10 cellular contexts compared by ENCODE assay signal in the genomic region with DNA sequence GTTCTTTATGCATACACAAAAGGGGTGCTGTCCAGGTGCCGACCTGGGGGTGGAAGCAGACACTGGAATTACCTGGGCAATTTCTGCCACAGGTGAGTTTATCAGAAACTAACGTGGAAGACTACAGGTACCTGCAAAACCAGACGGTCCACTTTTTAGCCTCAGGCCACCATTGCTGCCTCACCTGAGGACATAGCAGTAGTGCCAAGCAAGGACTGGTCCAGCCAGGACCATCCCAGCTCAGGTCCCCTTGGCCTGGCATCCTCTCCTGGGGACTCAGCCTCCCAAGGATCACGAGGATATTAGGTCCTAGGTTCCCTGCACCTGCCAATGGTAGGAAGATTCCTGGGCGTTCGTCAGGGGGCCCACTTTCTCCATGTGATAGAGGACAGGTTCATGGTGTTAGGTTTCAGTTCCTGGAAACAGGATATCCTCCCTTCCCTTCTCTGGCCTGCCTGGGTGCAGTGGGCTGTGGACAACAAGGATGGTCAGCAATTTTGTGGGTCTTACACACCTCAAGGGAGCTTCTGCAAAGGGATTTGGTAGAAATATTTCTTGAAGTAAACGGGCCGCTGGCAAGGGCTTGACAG.
DNase-seq lines count a peak whose midpoint lies in the region; ATAC-seq and TF ChIP-seq lines count a peak whose summit lies in the region.
"Had no signal": no experiment of that assay in that cellular context is flagged by ENCODE, and none has a peak within 500 bp of the region (broad histone marks: within the 10 kb centered on the region; RNA-seq: fewer than 3 reads in every experiment).

No MANE protein-coding gene starts in this region.

- no peaks in the 10 kb centered on the region for H3K36me3 ChIP-seq in BLaER1 treated with 17β-estradiol and CSF1 and Interleukin-3, amounts not matched to agents 10 nM and 100 nM
- no peaks in the 10 kb centered on the region for H3K36me3 ChIP-seq in Panc1 (ENCODE audit: control insufficient read depth, insufficient read depth, low read length)
- no peaks in the 10 kb centered on the region for H3K36me3 ChIP-seq in mesendoderm (ENCODE audit: control insufficient read depth, insufficient read depth, low read length)

- no peak overlapping the region for H2BK120ac ChIP-seq in mesendoderm (ENCODE audit: low read depth, low read length)

- H2BK5ac ChIP-seq in mesendoderm (ENCODE audit: low read length): no peak overlapping the region

- peak overlapping the region; percentile 37 for H3K56ac ChIP-seq in mesendoderm (ENCODE audit: low read length)

- H2BK15ac ChIP-seq in mesendoderm (replicated peaks; ENCODE audit: low read depth): no peak overlapping the region

- BruUV-seq in Panc1 (replicated peaks; lab: Mats Ljungman, UMichigan): no TSS peak

- peak overlapping the region in 8 of 11 experiments; percentile 24 to 61 (median 49); a peak in 11 of 22 replicates for H3K9ac ChIP-seq in BLaER1 treated with 17β-estradiol and CSF1 and Interleukin-3, amounts not matched to agents 10 nM and 100 nM
- H3K9ac ChIP-seq in mesendoderm (ENCODE audit: low read length): no peak overlapping the region

- H3K27me3 ChIP-seq in BLaER1 treated with 17β-estradiol and CSF1 and Interleukin-3, amounts not matched to agents 10 nM and 100 nM: no peaks in the 10 kb centered on the region
- H3K27me3 ChIP-seq in Panc1 (ENCODE audit: control insufficient read depth, insufficient read depth, low read length) (no peaks in the 10 kb centered on the region), mesendoderm (ENCODE audit: insufficient read depth, low read length, poor library complexity) (no peaks in the 10 kb centered on the region)

- no peak for TF ChIP-seq CTCF in Panc1 (IDR thresholded peaks at IDR 0.05)

- no CpG with 5 or more reads among the region's 8 CpGs for WGBS in mesendoderm (ENCODE audit: extremely low coverage, insufficient coverage, low lambda C conversion rate)

- H3K4me3 ChIP-seq in BLaER1 treated with 17β-estradiol and CSF1 and Interleukin-3, amounts not matched to agents 10 nM and 100 nM: peak overlapping the region in 3 of 10 experiments; percentile 9 to 29 (median 23); a peak in 4 of 20 replicates
- H3K4me3 ChIP-seq in Panc1 (ENCODE audit: low read depth in 2 of 2, low read length in 2 of 2) (peak overlapping the region; percentile 17 to 53), mesendoderm (ENCODE audit: low read length) (no peak overlapping the region)

- H4K20me1 ChIP-seq in BLaER1 treated with 17β-estradiol and CSF1 and Interleukin-3, amounts not matched to agents 10 nM and 100 nM: no peaks in the 10 kb centered on the region

- POLR2A ChIA-PET in Panc1 (lab: Charles Lee): no interaction called here

- ATAC-seq in GM19438 (IDR thresholded peaks at IDR 0.05; ENCODE audit: low read depth, unreplicated experiment): peak; percentile 13
- peak; percentile 24; the same call in 1 of the 2 replicates for ATAC-seq in Panc1
- no peak for ATAC-seq in GM19351 (IDR thresholded peaks at IDR 0.05; ENCODE audit: unreplicated experiment)
- ATAC-seq: naive thymus-derived CD8-positive, alpha-beta T cell had no signal

- H3K23ac ChIP-seq in mesendoderm (ENCODE audit: low read length): peak overlapping the region; percentile 51

- H3K18ac ChIP-seq in mesendoderm (ENCODE audit: low read length): no peak overlapping the region

- DNase-seq in Panc1 (ENCODE audit: low read depth, low spot score): no peak
- peak; percentile 35 for DNase-seq in mesendoderm
- DNase-seq in NCI-H82 (lab: John Stamatoyannopoulos, UW): no peak
- no peak for DNase-seq in NCI-H1092 treated with DMSO at 0.1 percent for 48 hours (lab: John Stamatoyannopoulos, UW)
- no peak for DNase-seq in kidney glomerular epithelial cell (lab: John Stamatoyannopoulos, UW)
- DNase-seq: activated CD4-positive, CD25-positive, alpha-beta regulatory T cell treated with anti-CD3 and anti-CD28 coated beads, Interleukin-2, amount 50 U/mL, for 72 hours; naive thymus-derived CD8-positive, alpha-beta T cell had no signal

- H3K4me1 ChIP-seq in BLaER1 treated with 17β-estradiol and CSF1 and Interleukin-3, amounts not matched to agents 10 nM and 100 nM: peaks cover 14 to 55% (median 17%) of the 10 kb centered on the region in 10 experiments
- H3K4me1 ChIP-seq in Panc1 (ENCODE audit: control insufficient read depth, insufficient read depth, low read length) (peaks cover 10% of the 10 kb centered on the region; the same call in 1 of the 2 replicates), mesendoderm (ENCODE audit: control insufficient read depth, low read depth, low read length) (peaks cover 5% of the 10 kb centered on the region)

- H4K5ac ChIP-seq in mesendoderm (ENCODE audit: low read length): no peak overlapping the region

- intact Hi-C loops in Panc1 (cut with micrococcal nuclease; ENCODE audit: unreplicated experiment): no loop called here

- H3K79me2 ChIP-seq in mesendoderm (ENCODE audit: control insufficient read depth, insufficient read depth, low read length): no peaks in the 10 kb centered on the region

- no peak overlapping the region for H4K8ac ChIP-seq in mesendoderm (ENCODE audit: low read depth, low read length)

- in situ Hi-C loops in Panc1 (cut with HindIII; ENCODE audit: low pct_unique_long_range_greater_than_20kb, low sequenced_read_pairs): no loop called here

- H3K79me1 ChIP-seq in mesendoderm (ENCODE audit: low read length): no peaks in the 10 kb centered on the region

- no peak overlapping the region for H2AK5ac ChIP-seq in mesendoderm (ENCODE audit: low read length)

- H3K4ac ChIP-seq in mesendoderm (ENCODE audit: low read depth, low read length): peak overlapping the region; percentile 37

- H3K9me3 ChIP-seq in BLaER1 treated with 17β-estradiol and CSF1 and Interleukin-3, amounts not matched to agents 10 nM and 100 nM (replicated peaks in 1 of 11): no peaks in the 10 kb centered on the region
- H3K9me3 ChIP-seq in Panc1 (ENCODE audit: control insufficient read depth, insufficient read depth, low read depth, low read length): no peaks in the 10 kb centered on the region

- H3K4me2 ChIP-seq in BLaER1 treated with 17β-estradiol and CSF1 and Interleukin-3, amounts not matched to agents 10 nM and 100 nM: peak overlapping the region; percentile 75 to 94 (median 79)
- no peak overlapping the region for H3K4me2 ChIP-seq in mesendoderm (ENCODE audit: low read length)

- CTCF ChIA-PET in Panc1 (lab: Charles Lee): no interaction called here

- peak overlapping the region in 8 of 11 experiments; percentile 9 to 79 (median 61); a peak in 12 of 22 replicates for H3K27ac ChIP-seq in BLaER1 treated with 17β-estradiol and CSF1 and Interleukin-3, amounts not matched to agents 10 nM and 100 nM
- H3K27ac ChIP-seq in Panc1 (ENCODE audit: low read length) (peak overlapping the region; percentile 75), mesendoderm (ENCODE audit: low read depth, low read length) (no peak overlapping the region)
